In the genomic region with DNA sequence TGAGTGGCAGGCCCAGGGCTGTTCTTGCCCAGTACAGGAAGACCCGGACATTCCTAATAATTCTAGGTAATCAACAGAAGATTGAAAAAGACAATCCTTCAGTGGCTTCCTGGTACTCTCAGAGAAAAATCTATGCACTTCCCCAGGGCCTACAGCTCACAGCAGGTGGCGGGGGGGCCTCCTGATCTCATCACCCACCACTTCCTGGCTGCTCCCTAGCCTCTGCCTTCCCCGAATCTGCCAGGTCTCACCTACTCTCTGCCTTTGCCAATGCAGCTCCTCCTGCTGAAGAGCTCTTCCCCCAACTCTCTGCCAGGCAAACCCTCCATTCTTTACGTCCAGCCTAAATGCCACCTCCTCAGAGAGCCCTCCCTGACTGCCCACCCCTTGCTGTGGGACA, we compare ENCODE assay signal across 8 cellular contexts. TPM values are rescaled to one million over a fixed set of nuclear protein-coding genes. Genes with fewer than 3 reads are reported as not detected.
DNase-seq lines count a peak whose midpoint lies in the region; ATAC-seq and TF ChIP-seq lines count a peak whose summit lies in the region.

No MANE protein-coding gene starts in this region.

- no peak for TF ChIP-seq CTCF in HFFc6 (IDR thresholded peaks at IDR 0.05)
- TF ChIP-seq CTCF in colonic mucosa (IDR thresholded peaks at IDR 0.05) = no peak
- TF ChIP-seq CTCF in neural progenitor cell (IDR thresholded peaks at IDR 0.05) = no peak

- H3K27ac Mint-ChIP-seq in HFFc6 = peak overlapping the region; percentile 77
- H3K27ac Mint-ChIP-seq in neural progenitor cell = no peak overlapping the region

- H3K27ac ChIP-seq in colonic mucosa (peak overlapping the region; percentile 11), skeletal muscle tissue (ENCODE audit: low read depth, low read length) (peak overlapping the region; percentile 83), neural progenitor cell (no peak overlapping the region)

- H3K9ac ChIP-seq in colonic mucosa (ENCODE audit: low read depth in 2 of 2, low read length in 2 of 2) (no peak overlapping the region), skeletal muscle tissue (ENCODE audit: low read depth in 1 of 3, low read length in 3 of 3) (peak overlapping the region in 1 of 3 donors; percentile 3), neural progenitor cell (no peak overlapping the region)

- H3K9me3 ChIP-seq in colonic mucosa (no peaks in the 10 kb centered on the region), skeletal muscle tissue (ENCODE audit: control insufficient read depth in 3 of 3, low read length in 3 of 3) (no peaks in the 10 kb centered on the region), neural progenitor cell (ENCODE audit: low read depth) (no peaks in the 10 kb centered on the region)

- H3K79me2 ChIP-seq in neural progenitor cell (ENCODE audit: low read depth) = no peaks in the 10 kb centered on the region

- no peaks in the 10 kb centered on the region; the same call in 1 of the 2 replicates for H3K27me3 Mint-ChIP-seq in HFFc6 (ENCODE audit: insufficient read depth)
- peaks cover 2% of the 10 kb centered on the region for H3K27me3 Mint-ChIP-seq in neural progenitor cell (ENCODE audit: insufficient read depth, low read depth)

- H3K36me3 ChIP-seq in colonic mucosa = no peaks in the 10 kb centered on the region
- H3K36me3 ChIP-seq in skeletal muscle tissue (ENCODE audit: control insufficient read depth in 3 of 3, insufficient read depth in 3 of 3, low read length in 3 of 3) = no peaks in the 10 kb centered on the region
- no peaks in the 10 kb centered on the region for H3K36me3 ChIP-seq in neural progenitor cell

- H4K20me1 ChIP-seq in neural progenitor cell (ENCODE audit: low read depth) = no peaks in the 10 kb centered on the region

- H3K4me3 Mint-ChIP-seq in HFFc6 = no peak overlapping the region
- H3K4me3 Mint-ChIP-seq in neural progenitor cell = no peak overlapping the region

- H3K4me3 ChIP-seq in colonic mucosa = no peak overlapping the region
- H3K4me3 ChIP-seq in skeletal muscle tissue (ENCODE audit: low read length in 3 of 3) = no peak overlapping the region
- no peak overlapping the region for H3K4me3 ChIP-seq in neural progenitor cell

- H3K36me3 Mint-ChIP-seq in HFFc6 (ENCODE audit: low read depth) = peaks cover 29% of the 10 kb centered on the region
- peaks cover 2% of the 10 kb centered on the region for H3K36me3 Mint-ChIP-seq in neural progenitor cell

- intact Hi-C loops in colonic mucosa (cut with DNase I) = no loop called here
- intact Hi-C loops in head of caudate nucleus (cut with DNase I) = no loop called here

- no peaks in the 10 kb centered on the region for H3K27me3 ChIP-seq in colonic mucosa
- no peaks in the 10 kb centered on the region for H3K27me3 ChIP-seq in skeletal muscle tissue (ENCODE audit: control insufficient read depth in 3 of 3, insufficient read depth in 3 of 3, low read length in 3 of 3)
- no peaks in the 10 kb centered on the region for H3K27me3 ChIP-seq in neural progenitor cell

- ATAC-seq in HG03196 (IDR thresholded peaks at IDR 0.05; ENCODE audit: unreplicated experiment) = no peak

- no peak overlapping the region for H3K4me2 ChIP-seq in neural progenitor cell

- H3K4me1 ChIP-seq in colonic mucosa (peaks cover 12% of the 10 kb centered on the region), skeletal muscle tissue (ENCODE audit: control insufficient read depth in 3 of 3, insufficient read depth in 3 of 3, low read length in 3 of 3) (peaks cover 24 to 41% (median 38%) of the 10 kb centered on the region in 3 donors), neural progenitor cell (peaks cover 40% of the 10 kb centered on the region)

- no peak overlapping the region for H2AFZ ChIP-seq in neural progenitor cell (replicated peaks)

- H3K9me3 Mint-ChIP-seq in HFFc6 (no peaks in the 10 kb centered on the region), neural progenitor cell (no peaks in the 10 kb centered on the region)

- no peak for DNase-seq in HFFc6
- peak; percentile 50 to 55 for DNase-seq in activated CD4-positive, alpha-beta T cell treated with anti-CD3 and anti-CD28 coated beads for 24 hours (ENCODE audit: low read depth in 2 of 2)
- no peak for DNase-seq in colonic mucosa
- no peak for DNase-seq in neural progenitor cell (ENCODE audit: low spot score)
- no peak for DNase-seq in head of caudate nucleus
- no peak for DNase-seq in NCI-H2227 (lab: John Stamatoyannopoulos, UW; ENCODE audit: unreplicated experiment)

- H3F3A ChIP-seq in neural progenitor cell (ENCODE audit: low read depth) = peaks cover 1% of the 10 kb centered on the region

- H3K4me1 Mint-ChIP-seq in HFFc6 (ENCODE audit: low read depth) (peaks cover 67% of the 10 kb centered on the region), neural progenitor cell (peaks cover 20% of the 10 kb centered on the region)

RNA-seq across cellular contexts. Expression of a gene that starts 37.5 kb away (rescaled TPM):
- total RNA-seq in HFFc6 (2021; fragmentation: NEBNext Ultra II Directional; extraction: Animal tissue kit (Norgen Biotek cat#: 25700)) = 10 to 100 TPM; 14.1 to 21.8 (median 18.1) TPM
- 10 to 100 TPM; 30.3 to 40.0 TPM for total RNA-seq in colonic mucosa
- 24.0 TPM for total RNA-seq in skeletal muscle tissue
- 6.9 and 11.9 TPM in 2 replicates for total RNA-seq in neural progenitor cell (ENCODE audit: low replicate concordance)

RNA-seq across cellular contexts. Expression of a gene that starts 41.0 kb away (rescaled TPM):
- under 1 TPM; 0.16 to 0.34 (median 0.24) TPM for total RNA-seq in HFFc6 (2021; fragmentation: NEBNext Ultra II Directional; extraction: Animal tissue kit (Norgen Biotek cat#: 25700))
- total RNA-seq in colonic mucosa = 1 to 10 TPM in 1 of 2 donors, under 1 TPM in 1; 0.72 to 2.3 TPM
- 1.0 TPM for total RNA-seq in skeletal muscle tissue
- total RNA-seq in neural progenitor cell (ENCODE audit: low replicate concordance) = 0.15 TPM in 1 of 2 replicates, not detected in the other

Comparison
In these comparisons a context has a peak if more than half of its experiments do, and no peak if none do; other contexts are left out.
1. DNase-seq: peak in activated CD4-positive, alpha-beta T cell treated with anti-CD3 and anti-CD28 coated beads for 24 hours (2 of 2); none in HFFc6 (single experiment), colonic mucosa (single experiment), neural progenitor cell (single experiment), head of caudate nucleus (0 of 42) and NCI-H2227 (single experiment).